Comparison of ENCODE assay signal across 19 cellular contexts in genomic region chr10:6216916-6217315, GRCh38. TPM values are rescaled to one million over a fixed set of nuclear protein-coding genes. Genes with fewer than 3 reads are reported as not detected.
A peak's percentile ranks its signal among the peaks of the same experiment; 100 is the strongest.
DNase-seq lines count a peak whose midpoint lies in the region; ATAC-seq and TF ChIP-seq lines count a peak whose summit lies in the region.
"Had no signal": no experiment of that assay in that cellular context is flagged by ENCODE, and none has a peak within 500 bp of the region (broad histone marks: within the 10 kb centered on the region; RNA-seq: fewer than 3 reads in every experiment).

No MANE protein-coding gene starts in this region.

- DNase-seq in T-helper 1 cell (no peak), RWPE2 (ENCODE audit: low spot score) (no peak), osteoblast (ENCODE audit: insufficient read length, low spot score, missing footprints) (peak; percentile 59), DMS153 treated with DMSO at 0.1 percent for 48 hours (lab: John Stamatoyannopoulos, UW; ENCODE audit: unreplicated experiment) (no peak)
- DNase-seq: Caco-2, Kasumi-1, NCI-H187 treated with DMSO at 0.1 percent for 48 hours, NCI-H2171, NCI-H774, Peyer's patch, SIG-M5 had no signal

- H3K27me3 ChIP-seq in BLaER1 (no peaks in the 10 kb centered on the region), RWPE2 (ENCODE audit: insufficient read depth, poor library complexity, severe bottlenecking) (no peaks in the 10 kb centered on the region), osteoblast (ENCODE audit: insufficient read depth, low read length) (no peaks in the 10 kb centered on the region)
- H3K27me3 ChIP-seq: Peyer's patch had no signal

- peak overlapping the region; percentile 52 for H3K27ac Mint-ChIP-seq in T-helper 1 cell treated with Interleukin-12 subunit alpha and Interleukin-12 subunit beta and Interleukin-4 antibody, amounts not matched to agents 30 μg/mL and 1 μg/mL, for 36 hours

- H3K4me1 ChIP-seq in BLaER1 (peaks cover 91% of the 10 kb centered on the region), RWPE2 (ENCODE audit: insufficient read depth, poor library complexity, severe bottlenecking) (peaks cover 19% of the 10 kb centered on the region), osteoblast (ENCODE audit: insufficient read depth, low read length) (peaks cover 12% of the 10 kb centered on the region)
- H3K4me1 ChIP-seq: Caco-2, HAP-1, Peyer's patch had no signal

- no peak for ATAC-seq in RWPE2 (ENCODE audit: low read depth)
- ATAC-seq in HG03039 (IDR thresholded peaks at IDR 0.05; ENCODE audit: unreplicated experiment) = no peak
- ATAC-seq in GM19463 (IDR thresholded peaks at IDR 0.05; ENCODE audit: unreplicated experiment) = no peak

- H2AFZ ChIP-seq in osteoblast (ENCODE audit: low read length) = no peak overlapping the region

- peaks cover 6% of the 10 kb centered on the region for H3K4me1 Mint-ChIP-seq in T-helper 1 cell treated with Interleukin-12 subunit alpha and Interleukin-12 subunit beta and Interleukin-4 antibody, amounts not matched to agents 30 μg/mL and 1 μg/mL, for 36 hours (ENCODE audit: low read depth)

- no peak overlapping the region for H3K27ac ChIP-seq in BLaER1
- H3K27ac ChIP-seq in RWPE2 (ENCODE audit: poor library complexity, severe bottlenecking) = peak overlapping the region; percentile 89
- no peak overlapping the region for H3K27ac ChIP-seq in osteoblast (ENCODE audit: low read depth, low read length)
- H3K27ac ChIP-seq: 22Rv1, C4-2B, Peyer's patch had no signal

- H3K36me3 Mint-ChIP-seq in T-helper 1 cell treated with Interleukin-12 subunit alpha and Interleukin-12 subunit beta and Interleukin-4 antibody, amounts not matched to agents 30 μg/mL and 1 μg/mL, for 36 hours (ENCODE audit: low read depth) = peaks cover 44% of the 10 kb centered on the region

- H3K4me3 ChIP-seq in BLaER1 (no peak overlapping the region), RWPE2 (ENCODE audit: severe bottlenecking) (no peak overlapping the region), osteoblast (ENCODE audit: insufficient read depth, low read length) (no peak overlapping the region)
- H3K4me3 ChIP-seq: GM12878, HAP-1, Peyer's patch had no signal

- H3K9ac ChIP-seq in BLaER1 = no peak overlapping the region

- TF ChIP-seq CTCF in RWPE2 (IDR thresholded peaks at IDR 0.05; ENCODE audit: poor library complexity, severe bottlenecking) (no peak), osteoblast (IDR thresholded peaks at IDR 0.05; ENCODE audit: extremely low read depth, low read depth, low read length) (no peak)

- H3K4me3 Mint-ChIP-seq in T-helper 1 cell treated with Interleukin-12 subunit alpha and Interleukin-12 subunit beta and Interleukin-4 antibody, amounts not matched to agents 30 μg/mL and 1 μg/mL, for 36 hours = no peak overlapping the region

- H3K9me3 ChIP-seq in BLaER1 (no peaks in the 10 kb centered on the region), RWPE2 (ENCODE audit: severe bottlenecking) (no peaks in the 10 kb centered on the region), osteoblast (ENCODE audit: low read depth, low read length) (no peaks in the 10 kb centered on the region)
- H3K9me3 ChIP-seq: Caco-2, HAP-1, Peyer's patch had no signal

- no peaks in the 10 kb centered on the region for H3K9me3 Mint-ChIP-seq in T-helper 1 cell treated with Interleukin-12 subunit alpha and Interleukin-12 subunit beta and Interleukin-4 antibody, amounts not matched to agents 30 μg/mL and 1 μg/mL, for 36 hours

- H4K20me1 ChIP-seq in BLaER1 (peaks cover 100% of the 10 kb centered on the region), osteoblast (ENCODE audit: insufficient read depth, low read length) (peaks cover 2% of the 10 kb centered on the region)

- H3K4me2 ChIP-seq in BLaER1 = peak overlapping the region; percentile 72
- no peak overlapping the region for H3K4me2 ChIP-seq in osteoblast (ENCODE audit: insufficient read depth, low read length)

- H3K79me2 ChIP-seq in osteoblast (ENCODE audit: insufficient read depth, low read length) = peaks cover 10% of the 10 kb centered on the region

- H3K27me3 Mint-ChIP-seq in T-helper 1 cell treated with Interleukin-12 subunit alpha and Interleukin-12 subunit beta and Interleukin-4 antibody, amounts not matched to agents 30 μg/mL and 1 μg/mL, for 36 hours (ENCODE audit: low read depth) = no peaks in the 10 kb centered on the region

- H3K36me3 ChIP-seq in BLaER1 (peaks cover 83% of the 10 kb centered on the region), RWPE2 (ENCODE audit: low read depth) (peaks cover 76% of the 10 kb centered on the region), osteoblast (ENCODE audit: insufficient read depth, low read length) (peaks cover 39% of the 10 kb centered on the region)

RNA-seq across cellular contexts. Expression of gene PFKFB3, which starts 14.2 kb away (rescaled TPM):
- 7.1 and 19.2 TPM in 2 replicates for total RNA-seq in osteoblast
